ENCODE assay signal across 1 cellular context in the genomic region with DNA sequence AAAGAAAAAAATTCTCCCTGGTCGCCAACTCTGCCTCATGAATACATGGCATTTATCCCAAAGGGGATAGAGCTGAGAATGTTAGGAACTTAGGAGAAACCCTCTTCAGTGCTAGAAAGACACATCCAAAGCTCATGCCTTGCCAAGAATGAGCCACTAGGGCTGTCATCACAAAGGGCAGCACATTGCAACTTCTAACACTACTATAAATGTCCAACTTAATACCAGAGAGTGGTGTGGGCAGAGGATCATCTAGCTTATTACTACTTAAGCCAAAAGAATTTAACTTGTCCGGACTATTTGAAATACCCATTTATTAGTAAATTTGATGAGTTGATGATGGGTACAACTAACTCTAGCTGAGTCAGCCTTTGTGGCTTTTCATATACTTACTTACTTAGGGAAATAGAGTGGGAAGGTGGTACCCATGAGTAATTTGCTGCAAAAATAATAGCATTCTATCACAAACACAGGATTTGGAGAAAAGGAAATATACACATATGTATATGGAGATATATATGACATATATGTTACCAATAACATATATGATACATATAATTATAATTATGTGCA.
TF ChIP-seq lines count a peak whose summit lies in the region.

No MANE protein-coding gene starts in this region.

TF ChIP-seq in IMR-90, 13 proteins besides CTCF, POLR2A, EP300 and RAD21:
- TF ChIP-seq NFE2L2 (IDR thresholded peaks at IDR 0.05; ENCODE audit: low read depth, low read length) (no peak), SMC3 (IDR thresholded peaks at IDR 0.05; ENCODE audit: low read depth, low read length) (no peak), MAFK (IDR thresholded peaks at IDR 0.05; ENCODE audit: low read depth, low read length) (0 out of 2 replicates have a peak, but pooled peaks have one; percentile 26)
TF ChIP-seq in IMR-90: peak in this region for 1.
